18 cellular contexts compared by ENCODE assay signal in the genomic region with DNA sequence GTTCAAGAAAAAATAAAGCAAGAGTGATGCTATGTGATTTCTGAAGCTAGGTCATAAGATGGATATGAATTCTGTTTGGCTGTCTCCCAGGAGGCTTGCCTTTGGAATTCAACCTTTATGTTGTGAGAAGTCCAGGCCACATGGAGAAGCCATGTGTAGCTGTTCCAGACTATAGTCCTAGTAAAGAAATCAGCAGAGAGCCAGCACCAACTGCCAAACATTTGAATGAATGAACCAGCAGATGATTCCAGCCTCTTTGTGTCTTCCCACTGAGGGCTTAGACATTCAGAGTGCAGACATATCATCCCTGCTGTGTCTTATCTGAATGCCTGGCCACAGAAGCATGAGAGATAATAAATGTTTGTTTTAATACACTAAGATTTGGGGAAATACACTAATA.
DNase-seq lines count a peak whose midpoint lies in the region; ATAC-seq and TF ChIP-seq lines count a peak whose summit lies in the region.
"Had no signal": no experiment of that assay in that cellular context is flagged by ENCODE, and none has a peak within 500 bp of the region (broad histone marks: within the 10 kb centered on the region; RNA-seq: fewer than 3 reads in every experiment).

No MANE protein-coding gene starts in this region.

- H3K27ac ChIP-seq in GM23338 (ENCODE audit: low read depth): no peak overlapping the region
- H3K27ac ChIP-seq: A549, C4-2B, KMS-11, PC-9, SJSA1 had no signal

- no peaks in the 10 kb centered on the region for H3K79me2 ChIP-seq in GM23338 (replicated peaks; ENCODE audit: insufficient read depth)

- H2AFZ ChIP-seq in GM23338: no peak overlapping the region
- H2AFZ ChIP-seq: PC-9 had no signal

- ATAC-seq in GM23338: no peak
- ATAC-seq in GM18909 (IDR thresholded peaks at IDR 0.05; ENCODE audit: poor library complexity, unreplicated experiment): no peak
- ATAC-seq: A549 had no signal

- H3K36me3 Mint-ChIP-seq in GM23338 (ENCODE audit: low read depth) (no peaks in the 10 kb centered on the region), brain (no peaks in the 10 kb centered on the region), chondrocyte (ENCODE audit: low read depth) (no peaks in the 10 kb centered on the region)

- H3F3A ChIP-seq in GM23338 (replicated peaks; ENCODE audit: low read depth): no peaks in the 10 kb centered on the region

- H3K27me3 Mint-ChIP-seq in GM23338 (ENCODE audit: insufficient read depth, low read depth, poor library complexity) (no peaks in the 10 kb centered on the region), brain (no peaks in the 10 kb centered on the region), chondrocyte (ENCODE audit: low read depth) (peaks cover 2% of the 10 kb centered on the region)

- H3K27ac Mint-ChIP-seq in GM23338: peak overlapping the region; percentile 22; the same call in 1 of the 2 replicates
- peak overlapping the region in 4 of 5 experiments; percentile 8 to 78 (median 72) for H3K27ac Mint-ChIP-seq in brain
- no peak overlapping the region for H3K27ac Mint-ChIP-seq in chondrocyte (ENCODE audit: unreplicated experiment)

- no peaks in the 10 kb centered on the region for H3K36me3 ChIP-seq in GM23338 (ENCODE audit: insufficient read depth)
- H3K36me3 ChIP-seq: SJSA1 had no signal

- no peaks in the 10 kb centered on the region for H3K27me3 ChIP-seq in GM23338 (ENCODE audit: insufficient read depth)
- H3K27me3 ChIP-seq: SJSA1 had no signal

- H3K4me3 ChIP-seq in AG10803 (ENCODE audit: low read length): no peak overlapping the region
- H3K4me3 ChIP-seq in GM23338: no peak overlapping the region
- H3K4me3 ChIP-seq: A549, PC-9, SJSA1 had no signal

- peaks cover 21% of the 10 kb centered on the region for H3K4me1 ChIP-seq in GM23338 (ENCODE audit: insufficient read depth)
- H3K4me1 ChIP-seq: A549, SJSA1 had no signal

- H3K9me3 Mint-ChIP-seq in GM23338 (no peaks in the 10 kb centered on the region), brain (no peaks in the 10 kb centered on the region), chondrocyte (ENCODE audit: low read depth) (no peaks in the 10 kb centered on the region)

- DNase-seq in AG10803 (ENCODE audit: low read depth) (peak; percentile 12), GM23338 (ENCODE audit: low spot score) (no peak), iris pigment epithelial cell (ENCODE audit: low read depth) (peak; percentile 1), dermis blood vessel endothelial cell (no peak), NCI-H1048 (lab: John Stamatoyannopoulos, UW) (no peak), chondrocyte (ENCODE audit: low spot score) (no peak)
- DNase-seq: DND-41, GDM1, NCI-H1092 treated with DMSO at 0.1 percent for 48 hours, NCI-H1694 treated with DMSO at 0.1 percent for 48 hours, NCI-H748 treated with DMSO at 0.1 percent for 48 hours, PC-9 had no signal

- H3K4me1 Mint-ChIP-seq in GM23338: peaks cover 21% of the 10 kb centered on the region
- peaks cover 14% of the 10 kb centered on the region for H3K4me1 Mint-ChIP-seq in brain
- no peaks in the 10 kb centered on the region for H3K4me1 Mint-ChIP-seq in chondrocyte (ENCODE audit: low read depth)

- H3K4me3 Mint-ChIP-seq in GM23338: no peak overlapping the region
- no peak overlapping the region for H3K4me3 Mint-ChIP-seq in brain
- H3K4me3 Mint-ChIP-seq in chondrocyte (ENCODE audit: unreplicated experiment): no peak overlapping the region

- H3K9me2 ChIP-seq in GM23338 (ENCODE audit: insufficient read depth): no peaks in the 10 kb centered on the region

- no peak for TF ChIP-seq CTCF in AG10803 (conservative IDR thresholded peaks at IDR 0.05; ENCODE audit: low read length)
- TF ChIP-seq CTCF in GM23338 (conservative IDR thresholded peaks at IDR 0.05; ENCODE audit: low read depth in 2 of 2): no peak
- TF ChIP-seq CTCF in brain (conservative IDR thresholded peaks at IDR 0.05): no peak
- TF ChIP-seq CTCF in chondrocyte (IDR thresholded peaks at IDR 0.05): no peak

- no peaks in the 10 kb centered on the region for H4K20me1 ChIP-seq in GM23338 (replicated peaks; ENCODE audit: insufficient read depth)

- H3K4me2 ChIP-seq in GM23338: no peak overlapping the region
- H3K4me2 ChIP-seq: A549, KMS-11, PC-9 had no signal

TF ChIP-seq in GM23338, 12 proteins besides CTCF, POLR2A, EP300 and RAD21 (continues in another document):
- TF ChIP-seq EZH2phosphoT487 (IDR thresholded peaks at IDR 0.05; ENCODE audit: unreplicated experiment): no peak
- TF ChIP-seq NANOG (IDR thresholded peaks at IDR 0.05; ENCODE audit: borderline replicate concordance): no peak
- TF ChIP-seq JUNB (IDR thresholded peaks at IDR 0.05; ENCODE audit: unreplicated experiment): no peak
- TF ChIP-seq ZNF114 (CRISPR knock-in tag; IDR thresholded peaks at IDR 0.05): no peak
- no peak for TF ChIP-seq EZH2 (IDR thresholded peaks at IDR 0.05; ENCODE audit: low read depth, unreplicated experiment)
- TF ChIP-seq, protein P1, sequence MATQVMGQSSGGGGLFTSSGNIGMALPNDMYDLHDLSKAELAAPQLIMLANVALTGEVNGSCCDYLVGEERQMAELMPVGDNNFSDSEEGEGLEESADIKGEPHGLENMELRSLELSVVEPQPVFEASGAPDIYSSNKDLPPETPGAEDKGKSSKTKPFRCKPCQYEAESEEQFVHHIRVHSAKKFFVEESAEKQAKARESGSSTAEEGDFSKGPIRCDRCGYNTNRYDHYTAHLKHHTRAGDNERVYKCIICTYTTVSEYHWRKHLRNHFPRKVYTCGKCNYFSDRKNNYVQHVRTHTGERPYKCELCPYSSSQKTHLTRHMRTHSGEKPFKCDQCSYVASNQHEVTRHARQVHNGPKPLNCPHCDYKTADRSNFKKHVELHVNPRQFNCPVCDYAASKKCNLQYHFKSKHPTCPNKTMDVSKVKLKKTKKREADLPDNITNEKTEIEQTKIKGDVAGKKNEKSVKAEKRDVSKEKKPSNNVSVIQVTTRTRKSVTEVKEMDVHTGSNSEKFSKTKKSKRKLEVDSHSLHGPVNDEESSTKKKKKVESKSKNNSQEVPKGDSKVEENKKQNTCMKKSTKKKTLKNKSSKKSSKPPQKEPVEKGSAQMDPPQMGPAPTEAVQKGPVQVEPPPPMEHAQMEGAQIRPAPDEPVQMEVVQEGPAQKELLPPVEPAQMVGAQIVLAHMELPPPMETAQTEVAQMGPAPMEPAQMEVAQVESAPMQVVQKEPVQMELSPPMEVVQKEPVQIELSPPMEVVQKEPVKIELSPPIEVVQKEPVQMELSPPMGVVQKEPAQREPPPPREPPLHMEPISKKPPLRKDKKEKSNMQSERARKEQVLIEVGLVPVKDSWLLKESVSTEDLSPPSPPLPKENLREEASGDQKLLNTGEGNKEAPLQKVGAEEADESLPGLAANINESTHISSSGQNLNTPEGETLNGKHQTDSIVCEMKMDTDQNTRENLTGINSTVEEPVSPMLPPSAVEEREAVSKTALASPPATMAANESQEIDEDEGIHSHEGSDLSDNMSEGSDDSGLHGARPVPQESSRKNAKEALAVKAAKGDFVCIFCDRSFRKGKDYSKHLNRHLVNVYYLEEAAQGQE (IDR thresholded peaks at IDR 0.05; ENCODE audit: unreplicated experiment): no peak
- no peak for TF ChIP-seq ZNF331 (CRISPR knock-in tag; IDR thresholded peaks at IDR 0.05; ENCODE audit: low read depth)

Comparison
In these comparisons a context has a peak if more than half of its experiments do, and no peak if none do; other contexts are left out.
1. DNase-seq: peak in AG10803 (single experiment) and iris pigment epithelial cell (single experiment); none in GM23338 (single experiment), dermis blood vessel endothelial cell (single experiment), NCI-H1048 (single experiment) and chondrocyte (single experiment).